Comparison of ENCODE assay signal across 15 cellular contexts in the genomic region with DNA sequence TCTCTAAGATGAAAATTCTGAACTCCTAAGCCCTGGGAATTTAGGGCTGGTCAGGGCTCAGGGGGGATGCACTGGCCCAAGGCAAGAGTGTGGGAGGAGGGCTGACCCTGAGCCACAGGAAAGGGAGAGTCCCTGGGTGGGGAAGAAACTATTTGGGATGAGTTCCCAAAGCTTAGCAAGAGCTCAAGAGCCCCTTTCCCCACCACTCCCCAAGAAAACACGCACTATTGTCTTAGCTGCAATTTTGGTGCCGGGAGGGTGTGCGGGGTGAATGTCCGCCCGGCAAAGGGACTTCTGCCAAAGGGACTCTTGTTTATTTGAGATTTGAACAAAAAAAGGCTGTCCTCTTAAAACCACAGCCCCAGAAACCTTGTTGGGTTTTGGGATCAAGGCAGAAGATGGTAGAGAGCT. TPM values are rescaled to one million over a fixed set of nuclear protein-coding genes. Genes with fewer than 3 reads are reported as not detected.
DNase-seq lines count a peak whose midpoint lies in the region; ATAC-seq and TF ChIP-seq lines count a peak whose summit lies in the region.
"Had no signal": no experiment of that assay in that cellular context is flagged by ENCODE, and none has a peak within 500 bp of the region (broad histone marks: within the 10 kb centered on the region; RNA-seq: fewer than 3 reads in every experiment).

No MANE protein-coding gene starts in this region.

- DNase-seq in fibroblast of pulmonary artery (ENCODE audit: low read depth) (peak; percentile 71), midbrain (lab: John Stamatoyannopoulos, UW) (peak; percentile 33), testis (peak; percentile 49), SKM-1 treated with dmso at 0.1 percent for 144 hours (lab: John Stamatoyannopoulos, UW; ENCODE audit: unreplicated experiment) (no peak)
- DNase-seq: activated CD4-positive, CD25-positive, alpha-beta regulatory T cell treated with anti-CD3 and anti-CD28 coated beads, Interleukin-2, amount 50 U/mL, for 72 hours; DMS79; mucosa of descending colon; NCI-H2171 treated with DMSO at 0.1 percent for 48 hours; stimulated activated CD4-positive, alpha-beta T cell treated with anti-CD3 and anti-CD28 coated beads, Interleukin-2, amount 100 ng/mL, for 24 hours had no signal

- H3K9me3 ChIP-seq in testis: no peaks in the 10 kb centered on the region
- H3K9me3 ChIP-seq: mucosa of descending colon had no signal

- H3K36me3 ChIP-seq in testis (ENCODE audit: low read depth, missing control alignments): no peaks in the 10 kb centered on the region

- H3K27ac ChIP-seq in angular gyrus (ENCODE audit: low read depth, low read length): peak overlapping the region; percentile 70
- peak overlapping the region; percentile 50 to 74 for H3K27ac ChIP-seq in testis

- H3K4me1 ChIP-seq in testis: peaks cover 5% of the 10 kb centered on the region

- 26 to 60% methylated on average over 5 of the region's 5 CpGs for WGBS in testis, 2 donors

- TF ChIP-seq POLR2A in testis (IDR thresholded peaks at IDR 0.05): no peak

- TF ChIP-seq CTCF in fibroblast of pulmonary artery (IDR thresholded peaks at IDR 0.05; ENCODE audit: low read length, missing control alignments) (no peak), testis (IDR thresholded peaks at IDR 0.05) (no peak)

- intact Hi-C loops in testis (cut with DNase I; ENCODE audit: low total_unique reads): no loop called here

- no peaks in the 10 kb centered on the region for H3K27me3 ChIP-seq in testis

- ATAC-seq in HG02970 (IDR thresholded peaks at IDR 0.05; ENCODE audit: low FRiP score, unreplicated experiment): no peak
- no peak for ATAC-seq in HG03135 (IDR thresholded peaks at IDR 0.05; ENCODE audit: unreplicated experiment)
- ATAC-seq in HG03378 (IDR thresholded peaks at IDR 0.05; ENCODE audit: unreplicated experiment): no peak
- ATAC-seq: mucosa of descending colon had no signal

- H3K4me3 ChIP-seq in fibroblast of pulmonary artery (replicated peaks; ENCODE audit: low read depth, low read length) (no peak overlapping the region), testis (no peak overlapping the region)
- H3K4me3 ChIP-seq: mucosa of descending colon had no signal

RNA-seq across cellular contexts. Expression of a gene that starts 37.0 kb away (rescaled TPM):
- total RNA-seq in testis: 10 to 100 TPM; 24.4 to 28.6 TPM
- 16.8 TPM for polyA plus RNA-seq in testis (ENCODE audit: insufficient read depth, low read depth, low replicate concordance)

RNA-seq across cellular contexts. Expression of a gene that starts 43.1 kb away (rescaled TPM):
- not detected for total RNA-seq in testis
- not detected for polyA plus RNA-seq in testis (ENCODE audit: insufficient read depth, low read depth, low replicate concordance)
- total RNA-seq: fibroblast of lung, pulmonary artery endothelial cell had no signal
- polyA plus RNA-seq: fibroblast of lung had no signal
